Comparison of ENCODE assay signal across 1 cellular context in the genomic region with DNA sequence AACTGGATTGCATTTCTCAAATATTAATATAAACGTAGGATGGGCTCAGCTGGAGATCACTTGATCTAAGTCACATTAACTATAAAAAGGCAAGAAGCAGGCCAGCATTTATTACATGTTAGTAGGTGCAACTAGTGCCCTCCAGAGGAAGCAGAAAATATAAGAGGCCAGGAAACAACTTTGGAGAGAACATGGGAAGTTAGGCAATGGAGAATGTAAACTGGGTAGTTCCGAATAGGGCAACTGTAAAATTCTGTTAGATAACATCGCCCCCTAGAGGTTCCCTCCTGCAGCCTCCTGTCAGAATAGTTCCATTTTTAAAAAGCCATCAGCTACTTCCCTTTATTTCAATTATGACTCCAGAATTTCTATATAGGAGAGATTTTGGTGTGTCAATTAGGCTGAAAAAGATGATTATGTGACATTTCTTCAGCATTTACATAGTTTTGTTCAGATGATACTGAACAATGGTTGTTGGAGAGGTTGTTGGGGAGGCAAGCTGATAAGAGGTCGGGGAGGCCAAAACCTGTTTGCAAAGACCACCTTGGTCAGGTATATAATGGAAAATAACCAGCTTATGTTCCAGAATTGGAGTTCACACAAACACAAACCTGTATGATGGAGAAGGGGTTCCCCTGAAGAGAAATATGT.
TF ChIP-seq lines count a peak whose summit lies in the region.

No MANE protein-coding gene starts in this region.

TF ChIP-seq in H1, 55 proteins besides CTCF, POLR2A, EP300 and RAD21:
- TF ChIP-seq CEBPB (IDR thresholded peaks at IDR 0.05; ENCODE audit: low read depth, low read length) (peak; percentile 88), YY1 (IDR thresholded peaks at IDR 0.05; ENCODE audit: low read depth, low read length) (peak; percentile 53; the same call in 1 of the 2 replicates), CBX5 (IDR thresholded peaks at IDR 0.05; ENCODE audit: low read depth, low read length) (no peak)
- TF ChIP-seq, protein P1, sequence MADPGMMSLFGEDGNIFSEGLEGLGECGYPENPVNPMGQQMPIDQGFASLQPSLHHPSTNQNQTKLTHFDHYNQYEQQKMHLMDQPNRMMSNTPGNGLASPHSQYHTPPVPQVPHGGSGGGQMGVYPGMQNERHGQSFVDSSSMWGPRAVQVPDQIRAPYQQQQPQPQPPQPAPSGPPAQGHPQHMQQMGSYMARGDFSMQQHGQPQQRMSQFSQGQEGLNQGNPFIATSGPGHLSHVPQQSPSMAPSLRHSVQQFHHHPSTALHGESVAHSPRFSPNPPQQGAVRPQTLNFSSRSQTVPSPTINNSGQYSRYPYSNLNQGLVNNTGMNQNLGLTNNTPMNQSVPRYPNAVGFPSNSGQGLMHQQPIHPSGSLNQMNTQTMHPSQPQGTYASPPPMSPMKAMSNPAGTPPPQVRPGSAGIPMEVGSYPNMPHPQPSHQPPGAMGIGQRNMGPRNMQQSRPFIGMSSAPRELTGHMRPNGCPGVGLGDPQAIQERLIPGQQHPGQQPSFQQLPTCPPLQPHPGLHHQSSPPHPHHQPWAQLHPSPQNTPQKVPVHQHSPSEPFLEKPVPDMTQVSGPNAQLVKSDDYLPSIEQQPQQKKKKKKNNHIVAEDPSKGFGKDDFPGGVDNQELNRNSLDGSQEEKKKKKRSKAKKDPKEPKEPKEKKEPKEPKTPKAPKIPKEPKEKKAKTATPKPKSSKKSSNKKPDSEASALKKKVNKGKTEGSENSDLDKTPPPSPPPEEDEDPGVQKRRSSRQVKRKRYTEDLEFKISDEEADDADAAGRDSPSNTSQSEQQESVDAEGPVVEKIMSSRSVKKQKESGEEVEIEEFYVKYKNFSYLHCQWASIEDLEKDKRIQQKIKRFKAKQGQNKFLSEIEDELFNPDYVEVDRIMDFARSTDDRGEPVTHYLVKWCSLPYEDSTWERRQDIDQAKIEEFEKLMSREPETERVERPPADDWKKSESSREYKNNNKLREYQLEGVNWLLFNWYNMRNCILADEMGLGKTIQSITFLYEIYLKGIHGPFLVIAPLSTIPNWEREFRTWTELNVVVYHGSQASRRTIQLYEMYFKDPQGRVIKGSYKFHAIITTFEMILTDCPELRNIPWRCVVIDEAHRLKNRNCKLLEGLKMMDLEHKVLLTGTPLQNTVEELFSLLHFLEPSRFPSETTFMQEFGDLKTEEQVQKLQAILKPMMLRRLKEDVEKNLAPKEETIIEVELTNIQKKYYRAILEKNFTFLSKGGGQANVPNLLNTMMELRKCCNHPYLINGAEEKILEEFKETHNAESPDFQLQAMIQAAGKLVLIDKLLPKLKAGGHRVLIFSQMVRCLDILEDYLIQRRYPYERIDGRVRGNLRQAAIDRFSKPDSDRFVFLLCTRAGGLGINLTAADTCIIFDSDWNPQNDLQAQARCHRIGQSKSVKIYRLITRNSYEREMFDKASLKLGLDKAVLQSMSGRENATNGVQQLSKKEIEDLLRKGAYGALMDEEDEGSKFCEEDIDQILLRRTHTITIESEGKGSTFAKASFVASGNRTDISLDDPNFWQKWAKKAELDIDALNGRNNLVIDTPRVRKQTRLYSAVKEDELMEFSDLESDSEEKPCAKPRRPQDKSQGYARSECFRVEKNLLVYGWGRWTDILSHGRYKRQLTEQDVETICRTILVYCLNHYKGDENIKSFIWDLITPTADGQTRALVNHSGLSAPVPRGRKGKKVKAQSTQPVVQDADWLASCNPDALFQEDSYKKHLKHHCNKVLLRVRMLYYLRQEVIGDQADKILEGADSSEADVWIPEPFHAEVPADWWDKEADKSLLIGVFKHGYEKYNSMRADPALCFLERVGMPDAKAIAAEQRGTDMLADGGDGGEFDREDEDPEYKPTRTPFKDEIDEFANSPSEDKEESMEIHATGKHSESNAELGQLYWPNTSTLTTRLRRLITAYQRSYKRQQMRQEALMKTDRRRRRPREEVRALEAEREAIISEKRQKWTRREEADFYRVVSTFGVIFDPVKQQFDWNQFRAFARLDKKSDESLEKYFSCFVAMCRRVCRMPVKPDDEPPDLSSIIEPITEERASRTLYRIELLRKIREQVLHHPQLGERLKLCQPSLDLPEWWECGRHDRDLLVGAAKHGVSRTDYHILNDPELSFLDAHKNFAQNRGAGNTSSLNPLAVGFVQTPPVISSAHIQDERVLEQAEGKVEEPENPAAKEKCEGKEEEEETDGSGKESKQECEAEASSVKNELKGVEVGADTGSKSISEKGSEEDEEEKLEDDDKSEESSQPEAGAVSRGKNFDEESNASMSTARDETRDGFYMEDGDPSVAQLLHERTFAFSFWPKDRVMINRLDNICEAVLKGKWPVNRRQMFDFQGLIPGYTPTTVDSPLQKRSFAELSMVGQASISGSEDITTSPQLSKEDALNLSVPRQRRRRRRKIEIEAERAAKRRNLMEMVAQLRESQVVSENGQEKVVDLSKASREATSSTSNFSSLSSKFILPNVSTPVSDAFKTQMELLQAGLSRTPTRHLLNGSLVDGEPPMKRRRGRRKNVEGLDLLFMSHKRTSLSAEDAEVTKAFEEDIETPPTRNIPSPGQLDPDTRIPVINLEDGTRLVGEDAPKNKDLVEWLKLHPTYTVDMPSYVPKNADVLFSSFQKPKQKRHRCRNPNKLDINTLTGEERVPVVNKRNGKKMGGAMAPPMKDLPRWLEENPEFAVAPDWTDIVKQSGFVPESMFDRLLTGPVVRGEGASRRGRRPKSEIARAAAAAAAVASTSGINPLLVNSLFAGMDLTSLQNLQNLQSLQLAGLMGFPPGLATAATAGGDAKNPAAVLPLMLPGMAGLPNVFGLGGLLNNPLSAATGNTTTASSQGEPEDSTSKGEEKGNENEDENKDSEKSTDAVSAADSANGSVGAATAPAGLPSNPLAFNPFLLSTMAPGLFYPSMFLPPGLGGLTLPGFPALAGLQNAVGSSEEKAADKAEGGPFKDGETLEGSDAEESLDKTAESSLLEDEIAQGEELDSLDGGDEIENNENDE (IDR thresholded peaks at IDR 0.05; ENCODE audit: insufficient replicate concordance, low read length), result peak; percentile 43
